9 cellular contexts compared by ENCODE assay signal in the genomic region with DNA sequence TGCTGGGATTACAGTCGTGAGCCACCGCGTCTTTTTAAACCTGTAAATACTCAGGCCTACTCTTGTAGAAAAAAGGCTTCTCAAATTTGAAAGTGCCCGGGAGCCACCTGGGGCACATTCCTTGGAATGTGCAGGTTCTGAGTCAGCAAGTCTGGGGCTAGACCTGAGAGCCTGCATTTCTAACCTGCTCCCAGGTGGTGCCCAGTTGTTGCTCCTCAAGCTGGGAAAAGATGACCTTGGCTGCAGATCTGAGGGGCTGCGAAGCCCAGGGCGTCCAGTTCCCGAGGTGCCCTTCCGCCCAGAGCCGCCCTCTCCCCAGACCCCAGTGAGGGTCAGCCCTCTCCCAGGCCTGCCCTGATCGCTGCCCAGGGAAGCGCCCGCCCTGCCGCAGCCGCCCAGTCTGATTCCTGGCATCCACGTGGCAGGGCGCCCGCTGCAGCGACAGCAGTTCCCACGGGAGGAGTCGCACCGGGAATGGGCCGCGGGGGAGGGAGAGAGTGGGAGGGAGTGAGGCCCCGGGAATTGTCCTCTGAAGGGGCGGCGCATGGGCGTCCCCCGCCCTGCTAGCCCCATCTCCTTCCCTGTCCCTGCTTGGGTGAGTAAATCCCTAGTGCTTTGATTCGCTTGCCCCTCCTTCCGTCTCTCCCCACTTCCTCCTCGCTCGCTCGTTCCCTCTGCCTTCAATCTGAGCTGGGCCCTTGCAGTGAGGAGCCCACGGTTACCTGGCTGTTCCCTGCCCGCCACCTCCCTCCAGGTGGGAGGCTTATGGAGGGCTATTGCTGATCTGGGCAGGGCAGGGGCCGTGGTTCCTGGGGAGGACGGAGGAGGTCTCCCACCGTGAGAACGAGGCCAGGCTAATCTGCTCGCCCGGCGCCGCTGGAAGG. TPM values are rescaled to one million over a fixed set of nuclear protein-coding genes. Genes with fewer than 3 reads are reported as not detected.
DNase-seq lines count a peak whose midpoint lies in the region; ATAC-seq, FAIRE-seq and TF ChIP-seq lines count a peak whose summit lies in the region.
"Had no signal": no experiment of that assay in that cellular context is flagged by ENCODE, and none has a peak within 500 bp of the region (broad histone marks: within the 10 kb centered on the region; RNA-seq: fewer than 3 reads in every experiment).

No MANE protein-coding gene starts in this region.

- intact Hi-C loops in K562 (cut with micrococcal nuclease) = no loop called here

- POLR2A ChIA-PET in K562 (lab: Yijun Ruan, JAX) = no interaction called here

- peak overlapping the region in 1 of 2 experiments; percentile 43; a peak in 1 of 4 replicates for H3K9ac ChIP-seq in K562 (ENCODE audit: insufficient read depth in 1 of 2, low read depth in 2 of 2, low read length in 2 of 2)
- H3K9ac ChIP-seq in iPS-18a (ENCODE audit: low read length) = peak overlapping the region; percentile 5
- peak overlapping the region; percentile 35 for H3K9ac ChIP-seq in skeletal muscle satellite cell (ENCODE audit: low read depth, low read length)

- H3K4me1 ChIP-seq in K562 (replicated peaks in 1 of 2; ENCODE audit: control insufficient read depth in 2 of 2, insufficient read depth in 2 of 2, low read length in 2 of 2) (peaks cover 14 to 25% of the 10 kb centered on the region in 2 experiments), iPS-18a (ENCODE audit: control insufficient read depth, low read depth, low read length) (peaks cover 21% of the 10 kb centered on the region), skeletal muscle satellite cell (ENCODE audit: control insufficient read depth, insufficient read depth, low read length) (peaks cover 17% of the 10 kb centered on the region)

- no peaks in the 10 kb centered on the region for H3K27me3 ChIP-seq in K562 (ENCODE audit: control insufficient read depth in 2 of 2, insufficient read depth in 2 of 2, low read length in 2 of 2)
- H3K27me3 ChIP-seq in iPS-18a (ENCODE audit: control insufficient read depth, insufficient read depth, low read length) = no peaks in the 10 kb centered on the region
- no peaks in the 10 kb centered on the region for H3K27me3 ChIP-seq in skeletal muscle satellite cell (ENCODE audit: control insufficient read depth, insufficient read depth, low read length)

- no peak for TF ChIP-seq EP300 in K562 (IDR thresholded peaks at IDR 0.05; ENCODE audit: low read length)

- CTCF ChIA-PET in K562 (lab: Yijun Ruan, JAX; ENCODE audit: low intra/inter-chr PET ratio) = no interaction called here

- FAIRE-seq in K562 (lab: Jason Lieb, UNC) = no peak

- ATAC-seq in K562 = no peak
- ATAC-seq in HG03175 (IDR thresholded peaks at IDR 0.05; ENCODE audit: unreplicated experiment) = no peak
- ATAC-seq in GM19397 (IDR thresholded peaks at IDR 0.05; ENCODE audit: unreplicated experiment) = no peak

- H3K36me3 ChIP-seq in K562 (ENCODE audit: control insufficient read depth, insufficient read depth, low read length) (no peaks in the 10 kb centered on the region), iPS-18a (ENCODE audit: control insufficient read depth, low read depth, low read length) (no peaks in the 10 kb centered on the region), skeletal muscle satellite cell (ENCODE audit: insufficient read depth, low read length) (no peaks in the 10 kb centered on the region)

- no peak for TF ChIP-seq CTCF in K562 (IDR thresholded peaks at IDR 0.05 in 2 of 3, conservative IDR thresholded peaks at IDR 0.05 in 1 of 3; ENCODE audit: insufficient read depth in 2 of 3, low read depth in 1 of 3, low read length in 3 of 3)

- TF ChIP-seq POLR2A in K562 (conservative IDR thresholded peaks at IDR 0.05) = no peak

- no peak for TF ChIP-seq RAD21 in K562 (CRISPR knock-in tag; conservative IDR thresholded peaks at IDR 0.05 in 1 of 2, IDR thresholded peaks at IDR 0.05 in 1 of 2)

- H3K27ac ChIP-seq in K562 (ENCODE audit: extremely low read depth, low read depth, low read length) (no peak overlapping the region), iPS-18a (ENCODE audit: low read length) (peak overlapping the region; percentile 66)
- H3K27ac ChIP-seq: C4-2B had no signal

- in situ Hi-C loops in K562 (cut with MboI) = no loop called here

- 81% methylated on average over 33 of the region's 43 CpGs for WGBS in K562 (ENCODE audit: insufficient coverage, low coverage, missing lambda C conversion rate)

- no peaks in the 10 kb centered on the region for H3K9me1 ChIP-seq in K562 (ENCODE audit: control insufficient read depth, insufficient read depth, low read length)

- DNase-seq in NCI-H1092 treated with DMSO at 0.1 percent for 48 hours (lab: John Stamatoyannopoulos, UW) = peak; percentile 18
- DNase-seq in NCI-H1092 (lab: John Stamatoyannopoulos, UW) = no peak
- peak in 1 of 4 experiments; percentile 23 for DNase-seq in K562 (ENCODE audit: extremely low read depth in 1 of 4, low spot score in 3 of 4)
- no peak for DNase-seq in NCI-H446 treated with DMSO at 0.1 percent for 48 hours (lab: John Stamatoyannopoulos, UW)

- H3K4me2 ChIP-seq in K562 (ENCODE audit: insufficient read depth, low read length) (no peak overlapping the region), skeletal muscle satellite cell (ENCODE audit: low read length) (peak overlapping the region; percentile 74)

- H2AFZ ChIP-seq in K562 (ENCODE audit: low read depth, low read length) = no peak overlapping the region

- no peaks in the 10 kb centered on the region for H3K79me2 ChIP-seq in K562 (ENCODE audit: control insufficient read depth, insufficient read depth, low read length)

- H3K9me3 ChIP-seq in K562 (replicated peaks; ENCODE audit: control insufficient read depth, insufficient read depth, low read depth, low read length) = 0 out of 2 replicates have a peak, but pooled peaks cover 2% of the 10 kb centered on the region
- H3K9me3 ChIP-seq in iPS-18a (ENCODE audit: control insufficient read depth, low read depth, low read length) = no peaks in the 10 kb centered on the region
- H3K9me3 ChIP-seq in skeletal muscle satellite cell (replicated peaks; ENCODE audit: low read length) = no peaks in the 10 kb centered on the region

- no TSS peak for BruUV-seq in K562 (replicated peaks; lab: Mats Ljungman, UMichigan)

- no peaks in the 10 kb centered on the region for H4K20me1 ChIP-seq in K562 (replicated peaks; ENCODE audit: control insufficient read depth, insufficient read depth, low read length)

- H3K4me3 ChIP-seq in K562 = no peak overlapping the region
- peak overlapping the region; percentile 40 for H3K4me3 ChIP-seq in iPS-18a (ENCODE audit: low read length)
- H3K4me3 ChIP-seq in skeletal muscle satellite cell (ENCODE audit: low read length) = peak overlapping the region; percentile 59

TF ChIP-seq in K562, 482 proteins besides CTCF, POLR2A, EP300 and RAD21:
- TF ChIP-seq CTBP1 (IDR thresholded peaks at IDR 0.05; ENCODE audit: borderline replicate concordance) = no peak
- TF ChIP-seq, protein P1, sequence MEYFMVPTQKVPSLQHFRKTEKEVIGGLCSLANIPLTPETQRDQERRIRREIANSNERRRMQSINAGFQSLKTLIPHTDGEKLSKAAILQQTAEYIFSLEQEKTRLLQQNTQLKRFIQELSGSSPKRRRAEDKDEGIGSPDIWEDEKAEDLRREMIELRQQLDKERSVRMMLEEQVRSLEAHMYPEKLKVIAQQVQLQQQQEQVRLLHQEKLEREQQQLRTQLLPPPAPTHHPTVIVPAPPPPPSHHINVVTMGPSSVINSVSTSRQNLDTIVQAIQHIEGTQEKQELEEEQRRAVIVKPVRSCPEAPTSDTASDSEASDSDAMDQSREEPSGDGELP (CRISPR knock-in tag; IDR thresholded peaks at IDR 0.05; ENCODE audit: borderline replicate concordance) = peak; percentile 22; the same call in 1 of the 2 replicates

RNA-seq across cellular contexts. Expression of a gene that starts 18.8 kb away (rescaled TPM):
- total RNA-seq in K562 (2011; cell fraction: chromatin; rRNA removed; ENCODE audit: low replicate concordance) = 0.62 and 1.6 TPM in 2 replicates
- total RNA-seq in K562 (2011; cell fraction: nucleolus; rRNA removed) = 1.7 and 2.0 TPM in 2 replicates
- total RNA-seq in K562 (2011; cell fraction: nucleoplasm; rRNA removed) = 1.1 and 1.4 TPM in 2 replicates
- total RNA-seq in K562 (2014; rRNA removed) = 1.3 and 2.9 TPM in 2 replicates
- 0.25 and 0.29 TPM in 2 replicates for total RNA-seq in K562 (2014; rRNA removed; fragmentation: Illumina TruSeq; extraction: Trizol)
- total RNA-seq in K562 (2015; rRNA removed; fragmentation: Illumina TruSeq; extraction: Trizol) = 0.60 and 0.83 TPM in 2 replicates
- total RNA-seq in K562 (2021) = 1.6 and 1.7 TPM in 2 replicates
- 0.39 and 0.61 TPM in 2 replicates for polyA plus RNA-seq in K562 (2011; rRNA removed)
- polyA plus RNA-seq in K562 (2011; cell fraction: cytosol; rRNA removed) = 0.77 and 0.98 TPM in 2 replicates
- polyA plus RNA-seq in K562 (2011; cell fraction: nucleus; rRNA removed) = 0.44 and 0.67 TPM in 2 replicates
- 0.77 and 0.80 TPM in 2 replicates for polyA plus RNA-seq in K562 (2012)
- polyA plus RNA-seq in K562 (2014; fragmentation: Illumina TruSeq; extraction: Trizol) = 0.48 and 0.54 TPM in 2 replicates
- under 1 TPM in 1 of 2 experiments, not detected in 1; 0.07 TPM for polyA plus RNA-seq in K562 (2014; fragmentation: Nextera tagmentation; extraction: Ambion mirVana)
- polyA plus RNA-seq in K562 (2014; rRNA removed) = 0.93 TPM in 2 replicates
- polyA minus RNA-seq in K562 (2011; rRNA and poly(A)+ RNA removed) = 0.42 and 0.84 TPM in 2 replicates
- 0.48 and 1.1 TPM in 2 replicates for polyA minus RNA-seq in K562 (2011; cell fraction: cytosol; rRNA and poly(A)+ RNA removed)
- polyA minus RNA-seq in K562 (2011; cell fraction: nucleus; rRNA and poly(A)+ RNA removed) = 0.81 and 1.2 TPM in 2 replicates
- 2.0 and 3.3 TPM in 2 replicates for total RNA-seq in skeletal muscle satellite cell (2012; rRNA removed)

RNA-seq across cellular contexts. Expression of a gene that starts 38.0 kb away (rescaled TPM):
- total RNA-seq in K562 (2011; cell fraction: chromatin; rRNA removed; ENCODE audit: low replicate concordance) = 0.90 and 1.7 TPM in 2 replicates
- 1.3 and 1.8 TPM in 2 replicates for total RNA-seq in K562 (2011; cell fraction: nucleolus; rRNA removed)
- 1.3 TPM in 2 replicates for total RNA-seq in K562 (2011; cell fraction: nucleoplasm; rRNA removed)
- total RNA-seq in K562 (2014; rRNA removed) (1.1 and 1.2 TPM in 2 replicates), K562 (2014; rRNA removed; fragmentation: Illumina TruSeq; extraction: Trizol) (0.73 and 0.95 TPM in 2 replicates), K562 (2015; rRNA removed; fragmentation: Illumina TruSeq; extraction: Trizol) (0.26 and 0.47 TPM in 2 replicates), K562 (2021) (0.95 and 2.3 TPM in 2 replicates)
- polyA plus RNA-seq in K562 (2011; rRNA removed) (0.98 and 1.9 TPM in 2 replicates), K562 (2014; fragmentation: Illumina TruSeq; extraction: Trizol) (0.98 and 1.4 TPM in 2 replicates), K562 (2014; fragmentation: Nextera tagmentation; extraction: Ambion mirVana) (under 1 TPM; 0.03 to 0.14 TPM), K562 (2014; rRNA removed) (0.97 and 1.3 TPM in 2 replicates)
- 1.7 and 2.1 TPM in 2 replicates for polyA plus RNA-seq in K562 (2011; cell fraction: cytosol; rRNA removed)
- polyA plus RNA-seq in K562 (2011; cell fraction: nucleus; rRNA removed) = 1.1 and 1.7 TPM in 2 replicates
- 0.29 and 0.94 TPM in 2 replicates for polyA plus RNA-seq in K562 (2012)
- polyA minus RNA-seq in K562 (2011; rRNA and poly(A)+ RNA removed) = 0.32 and 0.90 TPM in 2 replicates
- polyA minus RNA-seq in K562 (2011; cell fraction: cytosol; rRNA and poly(A)+ RNA removed) = 0.38 TPM in 1 of 2 replicates, not detected in the other
- polyA minus RNA-seq in K562 (2011; cell fraction: nucleus; rRNA and poly(A)+ RNA removed) = 0.81 and 1.1 TPM in 2 replicates
- total RNA-seq in skeletal muscle satellite cell (2012; rRNA removed) = 46.6 and 89.8 TPM in 2 replicates
